31 cellular contexts compared by ENCODE assay signal in genomic region chr1:24255226-24255625, GRCh38.
"Had no signal": no experiment of that assay in that cellular context is flagged by ENCODE, and none has a peak within 500 bp of the region (broad histone marks: within the 10 kb centered on the region; RNA-seq: fewer than 3 reads in every experiment).

No MANE protein-coding gene starts in this region.

- H3K4me3 Mint-ChIP-seq: activated CD4-positive, alpha-beta memory T cell treated with anti-CD3 and anti-CD28 coated beads for 36 hours; activated CD4-positive, alpha-beta T cell treated with anti-CD3 and anti-CD28 coated beads, Interleukin-2, amount 10 ng/mL, durations not matched to agents 24 days and 14 days; activated naive CD4-positive, alpha-beta T cell treated with anti-CD3 and anti-CD28 coated beads for 36 hours; activated naive CD8-positive, alpha-beta T cell treated with anti-CD3 and anti-CD28 coated beads for 36 hours; activated T-helper 1 cell treated with anti-CD3 and anti-CD28 coated beads, Interleukin-12 subunit alpha, Interleukin-12 subunit beta, Interleukin-2, Interleukin-4 antibody, amounts not matched to agents 30 ng/mL and 10 ng/mL and 1 ng/mL, durations not matched to agents 14 hours and 24 hours and 36 hours; natural killer cell; stimulated activated memory B cell treated with anti-CD40 and anti-IgM and Interleukin-4, amounts not matched to agents 10 μg/mL and 1 μg/mL and 100 μg/mL, for 72 hours; stimulated activated naive CD8-positive, alpha-beta T cell treated with anti-CD3 and anti-CD28 coated beads, Interleukin-15, amount 100 ng/mL, for 72 hours; T-helper 17 cell; type B pancreatic cell had no signal

- H3K36me3 ChIP-seq: adrenal gland, colonic mucosa, left lung, lower lobe of right lung, uterus had no signal

- H3K27me3 Mint-ChIP-seq: activated CD4-positive, alpha-beta memory T cell treated with anti-CD3 and anti-CD28 coated beads for 36 hours; stimulated activated memory B cell treated with anti-CD40 and anti-IgM and Interleukin-4, amounts not matched to agents 10 μg/mL and 1 μg/mL and 100 μg/mL, for 72 hours; stimulated activated naive CD8-positive, alpha-beta T cell treated with anti-CD3 and anti-CD28 coated beads, Interleukin-15, amount 100 ng/mL, for 72 hours had no signal

- H3K4me3 ChIP-seq: adrenal gland, body of pancreas, colonic mucosa, left lung, lower lobe of right lung, skin epidermis, uterus had no signal

- FAIRE-seq: endometrium, frontal cortex, islet of Langerhans had no signal

- H3K4me1 ChIP-seq: adrenal gland, body of pancreas, colonic mucosa, lower lobe of right lung, uterus had no signal

- H3K36me3 Mint-ChIP-seq: activated CD4-positive, alpha-beta memory T cell treated with anti-CD3 and anti-CD28 coated beads for 36 hours; activated naive CD8-positive, alpha-beta T cell treated with anti-CD3 and anti-CD28 coated beads for 36 hours; natural killer cell; stimulated activated memory B cell treated with anti-CD40 and anti-IgM and Interleukin-4, amounts not matched to agents 10 μg/mL and 1 μg/mL and 100 μg/mL, for 72 hours; type B pancreatic cell had no signal

- ATAC-seq: body of pancreas; left lung; lower lobe of right lung; natural killer cell; sciatic nerve; stimulated activated memory B cell treated with anti-CD40 and anti-IgM and Interleukin-4, amounts not matched to agents 10 μg/mL and 1 μg/mL and 100 μg/mL, for 72 hours; stimulated activated naive CD8-positive, alpha-beta T cell treated with anti-CD3 and anti-CD28 coated beads, Interleukin-15, amount 100 ng/mL, for 72 hours; T-helper 17 cell had no signal

- H3K27ac Mint-ChIP-seq: activated CD4-positive, alpha-beta memory T cell treated with anti-CD3 and anti-CD28 coated beads for 36 hours; activated CD4-positive, alpha-beta T cell treated with anti-CD3 and anti-CD28 coated beads, Interleukin-2, amount 10 ng/mL, durations not matched to agents 24 days and 14 days; activated naive CD4-positive, alpha-beta T cell treated with anti-CD3 and anti-CD28 coated beads for 36 hours; activated naive CD8-positive, alpha-beta T cell treated with anti-CD3 and anti-CD28 coated beads for 36 hours; activated T-helper 1 cell treated with anti-CD3 and anti-CD28 coated beads, Interleukin-12 subunit alpha, Interleukin-12 subunit beta, Interleukin-2, Interleukin-4 antibody, amounts not matched to agents 30 ng/mL and 10 ng/mL and 1 ng/mL, durations not matched to agents 14 hours and 24 hours and 36 hours; natural killer cell; stimulated activated memory B cell treated with anti-CD40 and anti-IgM and Interleukin-4, amounts not matched to agents 10 μg/mL and 1 μg/mL and 100 μg/mL, for 72 hours; stimulated activated naive CD8-positive, alpha-beta T cell treated with anti-CD3 and anti-CD28 coated beads, Interleukin-15, amount 100 ng/mL, for 72 hours; T-helper 17 cell; type B pancreatic cell had no signal

- DNase-seq: activated CD4-positive, alpha-beta memory T cell treated with anti-CD3 and anti-CD28 coated beads for 36 hours; activated CD4-positive, alpha-beta T cell treated with anti-CD3 and anti-CD28 coated beads, Interleukin-2, amount 10 ng/mL, durations not matched to agents 24 days and 14 days; activated CD4-positive, CD25-positive, alpha-beta regulatory T cell treated with anti-CD3 and anti-CD28 coated beads, Interleukin-2, amount 50 U/mL, for 72 hours; activated effector memory CD4-positive, alpha-beta T cell treated with anti-CD3 and anti-CD28 coated beads, Interleukin-2, amount 50 U/mL, for 16 hours; activated naive CD4-positive, alpha-beta T cell treated with anti-CD3 and anti-CD28 coated beads for 36 hours; activated naive CD8-positive, alpha-beta T cell treated with anti-CD3 and anti-CD28 coated beads for 36 hours; activated T-cell treated with anti-CD3 and anti-CD28 coated beads for 4 hours; adrenal gland; aorta; body of pancreas; cerebellar nuclear complex; colonic mucosa; effector CD8-positive, alpha-beta T cell; left lung; lower lobe of right lung; natural killer cell; stimulated activated CD4-positive, alpha-beta T cell treated with anti-CD3 and anti-CD28 coated beads, Interleukin-4, amount 100 ng/mL, for 4 hours; stimulated activated CD8-positive, alpha-beta memory T cell treated with anti-CD3 and anti-CD28 coated beads, Interleukin-4, amount 100 ng/mL, for 48 hours; stimulated activated naive CD8-positive, alpha-beta T cell treated with anti-CD3 and anti-CD28 coated beads, Interleukin-15, amount 100 ng/mL, for 72 hours; substantia nigra; T-helper 17 cell; uterus had no signal

- H3K4me1 Mint-ChIP-seq: activated CD4-positive, alpha-beta T cell treated with anti-CD3 and anti-CD28 coated beads, Interleukin-2, amount 10 ng/mL, durations not matched to agents 24 days and 14 days; natural killer cell; stimulated activated memory B cell treated with anti-CD40 and anti-IgM and Interleukin-4, amounts not matched to agents 10 μg/mL and 1 μg/mL and 100 μg/mL, for 72 hours; stimulated activated naive CD8-positive, alpha-beta T cell treated with anti-CD3 and anti-CD28 coated beads, Interleukin-15, amount 100 ng/mL, for 72 hours; T-helper 17 cell had no signal

- H3K9me3 Mint-ChIP-seq: activated CD4-positive, alpha-beta memory T cell treated with anti-CD3 and anti-CD28 coated beads for 36 hours; activated CD4-positive, alpha-beta T cell treated with anti-CD3 and anti-CD28 coated beads, Interleukin-2, amount 10 ng/mL, durations not matched to agents 24 days and 14 days; activated naive CD4-positive, alpha-beta T cell treated with anti-CD3 and anti-CD28 coated beads for 36 hours; activated naive CD8-positive, alpha-beta T cell treated with anti-CD3 and anti-CD28 coated beads for 36 hours; activated T-helper 1 cell treated with anti-CD3 and anti-CD28 coated beads, Interleukin-12 subunit alpha, Interleukin-12 subunit beta, Interleukin-2, Interleukin-4 antibody, amounts not matched to agents 30 ng/mL and 10 ng/mL and 1 ng/mL, durations not matched to agents 14 hours and 24 hours and 36 hours; natural killer cell; stimulated activated memory B cell treated with anti-CD40 and anti-IgM and Interleukin-4, amounts not matched to agents 10 μg/mL and 1 μg/mL and 100 μg/mL, for 72 hours; stimulated activated naive CD8-positive, alpha-beta T cell treated with anti-CD3 and anti-CD28 coated beads, Interleukin-15, amount 100 ng/mL, for 72 hours; type B pancreatic cell had no signal

- H3K27ac ChIP-seq: adrenal gland, body of pancreas, colonic mucosa, epithelial cell of prostate, lower lobe of right lung, skin epidermis, uterus had no signal

- H3K9me3 ChIP-seq: adrenal gland, body of pancreas, colonic mucosa, left lung, lower lobe of right lung, uterus had no signal

- H3K27me3 ChIP-seq: adrenal gland, body of pancreas, colonic mucosa, left lung, uterus had no signal
